8 cellular contexts compared by ENCODE assay signal in genomic region chrX:119790977-119791436, GRCh38. TPM values are rescaled to one million over a fixed set of nuclear protein-coding genes. Genes with fewer than 3 reads are reported as not detected.
DNase-seq lines count a peak whose midpoint lies in the region; ATAC-seq, FAIRE-seq and TF ChIP-seq lines count a peak whose summit lies in the region.

No MANE protein-coding gene starts in this region.

- H4K20me1 ChIP-seq in BLaER1 = peaks cover 53% of the 10 kb centered on the region

- FAIRE-seq in HTR-8/SVneo (lab: Jason Lieb, UNC) = no peak

- peak overlapping the region; percentile 75 for H3K4me2 ChIP-seq in BLaER1

- peaks cover 34% of the 10 kb centered on the region for H3K36me3 ChIP-seq in BLaER1
- H3K36me3 ChIP-seq in liver (ENCODE audit: control insufficient read depth in 4 of 4, insufficient read depth in 3 of 4, low read depth in 1 of 4, low read length in 3 of 4) = peaks cover 5 to 13% (median 9%) of the 10 kb centered on the region in 4 donors

- H3K4me1 ChIP-seq in BLaER1 = peaks cover 37% of the 10 kb centered on the region
- peaks cover 0 to 15% (median 12%) of the 10 kb centered on the region in 4 donors for H3K4me1 ChIP-seq in liver (ENCODE audit: control insufficient read depth in 4 of 4, insufficient read depth in 4 of 4, low read length in 3 of 4)

- DNase-seq in T-helper 22 cell (ENCODE audit: low read depth) = peak; percentile 2
- DNase-seq in cerebellum (ENCODE audit: low spot score) = peak; percentile 13
- peak; percentile 3 for DNase-seq in stimulated activated CD8-positive, alpha-beta memory T cell treated with anti-CD3 and anti-CD28 coated beads, Interleukin-12 subunit alpha, Interleukin-12 subunit beta, amount 100 ng/mL, for 24 hours (ENCODE audit: extremely low read depth)
- no peak for DNase-seq in HTR-8/SVneo (ENCODE audit: insufficient read length, low spot score)

- H3K4me3 ChIP-seq in BLaER1 = peak overlapping the region; percentile 81
- H3K4me3 ChIP-seq in liver (ENCODE audit: low read depth in 1 of 3, low read length in 3 of 3) = peak overlapping the region; percentile 66 to 84 (median 81)

- H3K27ac ChIP-seq in BLaER1 (peak overlapping the region; percentile 97), liver (ENCODE audit: low read depth in 1 of 2, low read length in 2 of 2) (peak overlapping the region; percentile 97 to 99)

- H3K9ac ChIP-seq in BLaER1 = peak overlapping the region; percentile 95
- peak overlapping the region; percentile 88 to 92 for H3K9ac ChIP-seq in liver (ENCODE audit: low read depth in 1 of 2, low read length in 2 of 2)

- TF ChIP-seq CTCF in liver (IDR thresholded peaks at IDR 0.05; ENCODE audit: low read depth, low read length, missing input control) = no peak

- peak; percentile 11 for ATAC-seq in GM19351 (IDR thresholded peaks at IDR 0.05; ENCODE audit: unreplicated experiment)
- peak; percentile 23 for ATAC-seq in HG03460 (IDR thresholded peaks at IDR 0.05; ENCODE audit: unreplicated experiment)

- peak; percentile 49 to 58 for TF ChIP-seq RAD21 in liver (IDR thresholded peaks at IDR 0.05)

- H3K27me3 ChIP-seq in BLaER1 (no peaks in the 10 kb centered on the region), liver (ENCODE audit: control insufficient read depth in 4 of 4, insufficient read depth in 4 of 4, low read length in 3 of 4) (peaks cover 0 to 3% (median 0%) of the 10 kb centered on the region in 4 donors)

- under 1% methylated on average over 31 of the region's 31 CpGs for WGBS in liver

- peaks cover 15% of the 10 kb centered on the region; the same call in 1 of the 2 replicates for H3K9me3 ChIP-seq in BLaER1
- H3K9me3 ChIP-seq in liver (ENCODE audit: control insufficient read depth in 4 of 4, low read length in 3 of 4) = no peaks in the 10 kb centered on the region

TF ChIP-seq in liver, 16 proteins besides CTCF, POLR2A, EP300 and RAD21:
- no peak for TF ChIP-seq JUND (IDR thresholded peaks at IDR 0.05)
- no peak for TF ChIP-seq ATF3 (IDR thresholded peaks at IDR 0.05)
- TF ChIP-seq REST (IDR thresholded peaks at IDR 0.05) = no peak
- no peak for TF ChIP-seq FOXA2 (IDR thresholded peaks at IDR 0.05)
- TF ChIP-seq MAX (IDR thresholded peaks at IDR 0.05) = no peak
- TF ChIP-seq TAF1 (conservative IDR thresholded peaks at IDR 0.05) = no peak
TF ChIP-seq in liver: peak in this region for 0.

RNA-seq across cellular contexts. Expression of gene RPL39, which starts 0.4 kb away (rescaled TPM):
- total RNA-seq in cerebellum (1,245 TPM), liver (100 to 1,000 TPM; 623 TPM)
- 1,000 to 10,000 TPM in 1 of 2 donors, 100 to 1,000 TPM in 1; 657 to 2,860 TPM for polyA plus RNA-seq in liver

RNA-seq across cellular contexts. Expression of gene SOWAHD, which starts 32.6 kb away (rescaled TPM):
- total RNA-seq in cerebellum = 0.91 TPM
- total RNA-seq in liver = 1 to 10 TPM in 1 of 2 donors, under 1 TPM in 1; 0.42 to 2.5 TPM
- under 1 TPM; 0.10 to 0.48 TPM for polyA plus RNA-seq in liver
